Comparison of ENCODE assay signal across 9 cellular contexts in the genomic region with DNA sequence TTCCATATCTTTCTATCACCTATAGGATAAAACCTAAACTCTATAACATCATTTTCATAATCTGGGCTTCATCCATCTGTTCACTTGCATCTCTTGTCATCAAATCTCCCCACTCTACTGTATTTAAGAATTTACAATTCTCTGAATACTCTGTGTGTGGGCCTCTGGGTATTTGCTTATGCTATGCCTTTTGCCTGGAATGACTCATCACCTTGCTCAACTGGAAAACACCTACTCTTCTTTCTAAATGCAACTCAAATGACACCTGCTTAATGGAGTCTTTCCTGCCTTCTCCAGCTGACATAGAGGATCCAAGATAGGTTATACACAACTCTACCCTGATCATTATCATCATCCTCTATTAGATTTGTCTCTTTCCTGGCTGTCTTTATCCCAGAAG.
DNase-seq lines count a peak whose midpoint lies in the region; ATAC-seq and TF ChIP-seq lines count a peak whose summit lies in the region.
"Had no signal": no experiment of that assay in that cellular context is flagged by ENCODE, and none has a peak within 500 bp of the region (broad histone marks: within the 10 kb centered on the region; RNA-seq: fewer than 3 reads in every experiment).

No MANE protein-coding gene starts in this region.

- H3K27me3 ChIP-seq in kidney epithelial cell (ENCODE audit: control insufficient read depth, insufficient read depth, low read length) (no peaks in the 10 kb centered on the region), BE2C (no peaks in the 10 kb centered on the region)

- no peaks in the 10 kb centered on the region for H3K36me3 ChIP-seq in kidney epithelial cell (ENCODE audit: control insufficient read depth, insufficient read depth, low read length)
- no peaks in the 10 kb centered on the region for H3K36me3 ChIP-seq in BE2C

- H3K4me3 ChIP-seq in kidney epithelial cell (ENCODE audit: low read depth, low read length) (no peak overlapping the region), BE2C (ENCODE audit: low read depth, low read length) (no peak overlapping the region)

- no peaks in the 10 kb centered on the region for H3K9me3 ChIP-seq in BE2C

- TF ChIP-seq CTCF in kidney epithelial cell (IDR thresholded peaks at IDR 0.05; ENCODE audit: insufficient read depth, low read length, poor library complexity, severe bottlenecking), result no peak
- no peak for TF ChIP-seq CTCF in BE2C (IDR thresholded peaks at IDR 0.05; ENCODE audit: low read depth, low read length)

- H3K4me1 Mint-ChIP-seq in natural killer cell treated with Interleukin-12 subunit alpha and Interleukin-12 subunit beta and Interleukin-15 and Interleukin-18, amount 100 ng/mL, for 72 hours (ENCODE audit: low read depth in 2 of 2), result peaks cover 0 to 3% of the 10 kb centered on the region in 2 donors

- DNase-seq in kidney epithelial cell (ENCODE audit: low read depth), result peak; percentile 42
- DNase-seq in cerebellum (ENCODE audit: low spot score), result no peak
- DNase-seq in NCI-H1105 treated with DMSO at 0.1 percent for 48 hours (lab: John Stamatoyannopoulos, UW), result no peak
- DNase-seq in natural killer cell treated with Interleukin-12 subunit alpha and Interleukin-12 subunit beta and Interleukin-15 and Interleukin-18, amount 100 ng/mL, for 72 hours (ENCODE audit: low spot score), result no peak
- no peak for DNase-seq in BE2C

- peaks cover 23% of the 10 kb centered on the region for H3K9me3 Mint-ChIP-seq in natural killer cell treated with Interleukin-12 subunit alpha and Interleukin-12 subunit beta and Interleukin-15 and Interleukin-18, amount 100 ng/mL, for 72 hours

- ATAC-seq in GM18519 (IDR thresholded peaks at IDR 0.05; ENCODE audit: low FRiP score, unreplicated experiment) (peak; percentile 94), GM21825 (IDR thresholded peaks at IDR 0.05; ENCODE audit: unreplicated experiment) (peak; percentile 93), HG03565 (IDR thresholded peaks at IDR 0.05; ENCODE audit: unreplicated experiment) (peak; percentile 97)
- no peak for ATAC-seq in natural killer cell treated with Interleukin-12 subunit alpha and Interleukin-12 subunit beta and Interleukin-15 and Interleukin-18, amount 100 ng/mL, for 72 hours

- no peak overlapping the region for H3K4me3 Mint-ChIP-seq in natural killer cell treated with Interleukin-12 subunit alpha and Interleukin-12 subunit beta and Interleukin-15 and Interleukin-18, amount 100 ng/mL, for 72 hours
- H3K4me3 Mint-ChIP-seq: neural crest cell had no signal

- no peaks in the 10 kb centered on the region for H3K27me3 Mint-ChIP-seq in natural killer cell treated with Interleukin-12 subunit alpha and Interleukin-12 subunit beta and Interleukin-15 and Interleukin-18, amount 100 ng/mL, for 72 hours

- peaks cover 7% of the 10 kb centered on the region for H3K36me3 Mint-ChIP-seq in natural killer cell treated with Interleukin-12 subunit alpha and Interleukin-12 subunit beta and Interleukin-15 and Interleukin-18, amount 100 ng/mL, for 72 hours

- no peak overlapping the region for H3K27ac Mint-ChIP-seq in natural killer cell treated with Interleukin-12 subunit alpha and Interleukin-12 subunit beta and Interleukin-15 and Interleukin-18, amount 100 ng/mL, for 72 hours

- peaks cover 21% of the 10 kb centered on the region for H3K4me1 ChIP-seq in BE2C

Comparison
In these comparisons a context has a peak if more than half of its experiments do, and no peak if none do; other contexts are left out.
1. ATAC-seq: peak in GM18519 (single experiment), GM21825 (single experiment) and HG03565 (single experiment); none in natural killer cell treated with Interleukin-12 subunit alpha and Interleukin-12 subunit beta and Interleukin-15 and Interleukin-18, amount 100 ng/mL, for 72 hours (0 of 2).